8 cellular contexts compared by ENCODE assay signal in genomic region chr3:77254967-77255831, GRCh38.
DNase-seq lines count a peak whose midpoint lies in the region; ATAC-seq, FAIRE-seq and TF ChIP-seq lines count a peak whose summit lies in the region.

No MANE protein-coding gene starts in this region.

- TF ChIP-seq CTCF in A673 (conservative IDR thresholded peaks at IDR 0.05; ENCODE audit: low read depth, low read length) (peak; percentile 67), right atrium auricular region (IDR thresholded peaks at IDR 0.05) (peak; percentile 49 to 74)

- H3K4me1 ChIP-seq in A673 (ENCODE audit: insufficient read depth, low read length, poor library complexity, severe bottlenecking) (peaks cover 30% of the 10 kb centered on the region), right atrium auricular region (no peaks in the 10 kb centered on the region), small intestine (ENCODE audit: control insufficient read depth in 2 of 2, insufficient read depth in 1 of 2, low read depth in 1 of 2, low read length in 1 of 2) (no peaks in the 10 kb centered on the region)

- POLR2A ChIA-PET in A673 (lab: Charles Lee; ENCODE audit: low non-redundant PET), result no interaction called here
- POLR2A ChIA-PET in activated CD8-positive, alpha-beta T cell treated with anti-CD3 and anti-CD28 coated beads, Interleukin-2, amount 10 ng/mL, durations not matched to agents 7 days and 5 days (lab: Charles Lee), result no interaction called here

- H3K27me3 Mint-ChIP-seq in activated CD8-positive, alpha-beta T cell treated with anti-CD3 and anti-CD28 coated beads, Interleukin-2, amount 10 ng/mL, durations not matched to agents 7 days and 5 days (ENCODE audit: low read depth), result no peaks in the 10 kb centered on the region

- H3K27me3 ChIP-seq in A673 (replicated peaks; ENCODE audit: insufficient read depth, low read depth, low read length, poor library complexity), result no peaks in the 10 kb centered on the region
- H3K27me3 ChIP-seq in right atrium auricular region, result no peaks in the 10 kb centered on the region
- H3K27me3 ChIP-seq in small intestine (ENCODE audit: control insufficient read depth in 2 of 2, insufficient read depth in 2 of 2, low read length in 2 of 2), result no peaks in the 10 kb centered on the region

- intact Hi-C loops in A673 (cut with micrococcal nuclease; ENCODE audit: unreplicated experiment), result loop anchor here (1.0 to 10.0 kb wide), 3 partner anchors 217 to 570 kb away; no protein-coding TSS in a partner anchor

- H3K27ac ChIP-seq in A673 (ENCODE audit: low read depth, low read length, poor library complexity, severe bottlenecking), result no peak overlapping the region
- no peak overlapping the region for H3K27ac ChIP-seq in right atrium auricular region
- H3K27ac ChIP-seq in small intestine (ENCODE audit: low read depth in 1 of 2, low read length in 1 of 2), result no peak overlapping the region

- no peaks in the 10 kb centered on the region for H3K4me1 Mint-ChIP-seq in activated CD8-positive, alpha-beta T cell treated with anti-CD3 and anti-CD28 coated beads, Interleukin-2, amount 10 ng/mL, durations not matched to agents 7 days and 5 days (ENCODE audit: low read depth)

- FAIRE-seq in GM12891 (lab: Jason Lieb, UNC) (no peak), small intestine (lab: Jason Lieb, UNC) (no peak)

- no peaks in the 10 kb centered on the region for H3K36me3 Mint-ChIP-seq in activated CD8-positive, alpha-beta T cell treated with anti-CD3 and anti-CD28 coated beads, Interleukin-2, amount 10 ng/mL, durations not matched to agents 7 days and 5 days (ENCODE audit: low read depth)

- no peak overlapping the region for H3K4me3 Mint-ChIP-seq in activated CD8-positive, alpha-beta T cell treated with anti-CD3 and anti-CD28 coated beads, Interleukin-2, amount 10 ng/mL, durations not matched to agents 7 days and 5 days

- peak; percentile 68 for DNase-seq in A673 (ENCODE audit: low spot score)
- DNase-seq in GM12891 (ENCODE audit: insufficient read length, low spot score), result peak; percentile 27
- DNase-seq in NCI-H2081 treated with DMSO at 0.1 percent for 48 hours (lab: John Stamatoyannopoulos, UW), result peak; percentile 6
- peak; percentile 32 for DNase-seq in activated CD8-positive, alpha-beta T cell treated with anti-CD3 and anti-CD28 coated beads, Interleukin-2, amount 10 ng/mL, durations not matched to agents 7 days and 5 days
- no peak for DNase-seq in right atrium auricular region (ENCODE audit: low spot score)
- peak; percentile 63 for DNase-seq in small intestine
- no peak for DNase-seq in GM19240 (ENCODE audit: insufficient read length, low spot score)

- TF ChIP-seq POLR2A in GM12891 (IDR thresholded peaks at IDR 0.05; ENCODE audit: low read depth, low read length), result no peak

- H3K27ac Mint-ChIP-seq in activated CD8-positive, alpha-beta T cell treated with anti-CD3 and anti-CD28 coated beads, Interleukin-2, amount 10 ng/mL, durations not matched to agents 7 days and 5 days, result no peak overlapping the region

- H3K36me3 ChIP-seq in A673 (ENCODE audit: insufficient read depth, low read length, poor library complexity, severe bottlenecking) (no peaks in the 10 kb centered on the region), right atrium auricular region (no peaks in the 10 kb centered on the region), small intestine (ENCODE audit: control insufficient read depth in 2 of 2, insufficient read depth in 2 of 2, low read length in 2 of 2) (no peaks in the 10 kb centered on the region)

- CTCF ChIA-PET in A673 (lab: Charles Lee), result interaction anchor here (0.9 kb wide), 1 partner anchor 217 kb away, joined by 4 read pairs; no protein-coding TSS in a partner anchor
- CTCF ChIA-PET in activated CD8-positive, alpha-beta T cell treated with anti-CD3 and anti-CD28 coated beads, Interleukin-2, amount 10 ng/mL, durations not matched to agents 7 days and 5 days (lab: Charles Lee), result no interaction called here

- no peaks in the 10 kb centered on the region for H3K9me3 Mint-ChIP-seq in activated CD8-positive, alpha-beta T cell treated with anti-CD3 and anti-CD28 coated beads, Interleukin-2, amount 10 ng/mL, durations not matched to agents 7 days and 5 days (ENCODE audit: insufficient read depth)

- no TSS peak for BruUV-seq in A673 (replicated peaks; lab: Mats Ljungman, UMichigan)

- H3K4me3 ChIP-seq in A673 (ENCODE audit: low read depth, low read length, poor library complexity, severe bottlenecking), result no peak overlapping the region
- no peak overlapping the region for H3K4me3 ChIP-seq in right atrium auricular region
- no peak overlapping the region for H3K4me3 ChIP-seq in small intestine (ENCODE audit: low read depth in 1 of 2, low read length in 2 of 2)

- H3K9me3 ChIP-seq in A673 (ENCODE audit: low read depth, low read length, poor library complexity, severe bottlenecking) (no peaks in the 10 kb centered on the region), right atrium auricular region (no peaks in the 10 kb centered on the region), small intestine (ENCODE audit: control insufficient read depth, low read depth) (no peaks in the 10 kb centered on the region)

- WGBS in small intestine, 3 donors, result 57 to 71% (median 62%) methylated on average over 3 of the region's 3 CpGs

- peak; percentile 95 for ATAC-seq in HG02885 (IDR thresholded peaks at IDR 0.05; ENCODE audit: poor library complexity, unreplicated experiment)
- ATAC-seq in activated CD8-positive, alpha-beta T cell treated with anti-CD3 and anti-CD28 coated beads, Interleukin-2, amount 10 ng/mL, durations not matched to agents 7 days and 5 days, result no peak

TF ChIP-seq in GM12891, 5 proteins besides CTCF, POLR2A, EP300 and RAD21:
- TF ChIP-seq POLR2AphosphoS5 (IDR thresholded peaks at IDR 0.05; ENCODE audit: low read depth, low read length) (no peak), POU2F2 (IDR thresholded peaks at IDR 0.05; ENCODE audit: low read depth, low read length) (no peak), SPI1 (IDR thresholded peaks at IDR 0.05; ENCODE audit: low read depth, low read length) (no peak), TAF1 (IDR thresholded peaks at IDR 0.05; ENCODE audit: low read depth, low read length) (no peak), PAX5 (IDR thresholded peaks at IDR 0.05; ENCODE audit: insufficient read depth, low read length, severe bottlenecking) (no peak)

Comparison
In these comparisons a context has a peak if more than half of its experiments do, and no peak if none do; other contexts are left out.
1. DNase-seq: peak in A673 (single experiment), GM12891 (single experiment), NCI-H2081 treated with DMSO at 0.1 percent for 48 hours (single experiment), activated CD8-positive, alpha-beta T cell treated with anti-CD3 and anti-CD28 coated beads, Interleukin-2, amount 10 ng/mL, durations not matched to agents 7 days and 5 days (single experiment) and small intestine (single experiment); none in right atrium auricular region (single experiment) and GM19240 (single experiment).